8 cellular contexts compared by ENCODE assay signal in the genomic region with DNA sequence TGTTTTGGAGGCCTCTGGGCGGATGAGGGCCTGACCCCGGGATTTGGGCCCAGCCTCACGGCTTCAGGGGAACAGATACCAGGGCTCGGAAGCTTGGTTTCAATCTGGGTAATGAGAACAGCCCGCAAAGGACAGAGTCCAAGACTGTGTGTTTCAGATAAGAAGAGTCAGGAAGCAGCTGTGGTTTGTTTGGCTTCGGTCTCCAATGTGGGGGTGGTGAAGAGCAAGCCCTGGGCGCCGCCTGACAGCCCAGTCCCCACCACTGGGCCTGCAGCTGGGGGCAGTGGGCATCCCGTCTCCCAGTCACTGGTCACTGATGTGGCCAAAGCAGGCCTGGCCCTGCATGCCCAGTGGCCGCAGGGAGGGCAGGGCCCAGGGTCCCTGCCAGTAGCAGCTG. TPM values are rescaled to one million over a fixed set of nuclear protein-coding genes. Genes with fewer than 3 reads are reported as not detected.
DNase-seq lines count a peak whose midpoint lies in the region; ATAC-seq and TF ChIP-seq lines count a peak whose summit lies in the region.

No MANE protein-coding gene starts in this region.

- H3K36me3 ChIP-seq in KMS-11 (ENCODE audit: insufficient read depth) (no peaks in the 10 kb centered on the region), left ventricle myocardium inferior (peaks cover 12% of the 10 kb centered on the region)

- in situ Hi-C loops in GM13977 (cut with MboI; ENCODE audit: low pct_unique_long_range_greater_than_20kb, low sequenced_read_pairs, unreplicated experiment) = no loop called here

- H3K4me2 ChIP-seq in KMS-11 = peak overlapping the region; percentile 71

- H3K9me3 ChIP-seq in left ventricle myocardium inferior (replicated peaks) = no peaks in the 10 kb centered on the region

- TF ChIP-seq CTCF in GM13977 (IDR thresholded peaks at IDR 0.05; ENCODE audit: extremely low read depth, insufficient read depth, missing control alignments) (no peak), KMS-11 (conservative IDR thresholded peaks at IDR 0.05; ENCODE audit: low read depth, low read length) (no peak), left ventricle myocardium inferior (IDR thresholded peaks at IDR 0.05; ENCODE audit: borderline replicate concordance) (no peak)

- H3K4me1 ChIP-seq in KMS-11 (ENCODE audit: low read depth, poor library complexity, severe bottlenecking) (peaks cover 27% of the 10 kb centered on the region), left ventricle myocardium inferior (peaks cover 94% of the 10 kb centered on the region)

- H3K27me3 ChIP-seq in KMS-11 (ENCODE audit: insufficient read depth, low read depth) (no peaks in the 10 kb centered on the region), left ventricle myocardium inferior (ENCODE audit: low read depth) (no peaks in the 10 kb centered on the region)

- no peaks in the 10 kb centered on the region for H3K79me2 ChIP-seq in KMS-11 (ENCODE audit: insufficient read depth, low read depth)

- no peak overlapping the region for H2AFZ ChIP-seq in KMS-11 (ENCODE audit: low read depth)

- DNase-seq in GM13977 (ENCODE audit: low spot score) = peak; percentile 72
- peak; percentile 58 for DNase-seq in left ventricle myocardium inferior
- peak; percentile 68 for DNase-seq in ureter (ENCODE audit: low spot score)
- no peak for DNase-seq in NCI-H2081 (lab: John Stamatoyannopoulos, UW)
- DNase-seq in NCI-H345 (lab: John Stamatoyannopoulos, UW) = no peak
- DNase-seq in NCI-H128 (lab: John Stamatoyannopoulos, UW; ENCODE audit: unreplicated experiment) = no peak

- intact Hi-C loops in left ventricle myocardium inferior (cut with micrococcal nuclease) = no loop called here

- peak; percentile 93 for ATAC-seq in GM21576 (IDR thresholded peaks at IDR 0.05; ENCODE audit: unreplicated experiment)

- H4K20me1 ChIP-seq in KMS-11 (ENCODE audit: insufficient read depth) = no peaks in the 10 kb centered on the region

- H3K4me3 ChIP-seq in KMS-11 (IDR thresholded peaks at IDR 0.05; ENCODE audit: insufficient read depth, low read depth, low read length) (no peak overlapping the region), left ventricle myocardium inferior (peak overlapping the region; percentile 44)

- 0 out of 2 replicates have a peak overlapping the region, but pooled peaks have one; percentile 18 for H3K9ac ChIP-seq in KMS-11

- H3K27ac ChIP-seq in KMS-11 = peak overlapping the region; percentile 61
- H3K27ac ChIP-seq in left ventricle myocardium inferior (replicated peaks) = peak overlapping the region; percentile 91

RNA-seq across cellular contexts. Expression of gene WFS1, which starts 9.1 kb away (rescaled TPM):
- total RNA-seq in left ventricle myocardium inferior (104 TPM), ureter (68.1 TPM)

Comparison
In these comparisons a context has a peak if more than half of its experiments do, and no peak if none do; other contexts are left out.
1. DNase-seq: peak in GM13977 (single experiment), left ventricle myocardium inferior (single experiment) and ureter (single experiment); none in NCI-H2081 (0 of 2), NCI-H345 (single experiment) and NCI-H128 (single experiment).